Comparison of ENCODE assay signal across 8 cellular contexts in genomic region chr7:106659963-106660861, GRCh38. TPM values are rescaled to one million over a fixed set of nuclear protein-coding genes. Genes with fewer than 3 reads are reported as not detected.
DNase-seq lines count a peak whose midpoint lies in the region; ATAC-seq and TF ChIP-seq lines count a peak whose summit lies in the region.

No MANE protein-coding gene starts in this region.

- H3K36me3 Mint-ChIP-seq in chondrocyte (ENCODE audit: low read depth) = no peaks in the 10 kb centered on the region

- no peaks in the 10 kb centered on the region for H3K9me3 Mint-ChIP-seq in chondrocyte (ENCODE audit: low read depth)

- H3K27me3 Mint-ChIP-seq in chondrocyte (ENCODE audit: low read depth) = no peaks in the 10 kb centered on the region

- DNase-seq in A172 (ENCODE audit: low spot score) (peak; percentile 58), NCI-H2081 (lab: John Stamatoyannopoulos, UW) (peak; percentile 70 to 73), chondrocyte (ENCODE audit: low spot score) (peak; percentile 92), kidney tubule cell (ENCODE audit: low spot score) (peak; percentile 88)
- peak; percentile 50 for DNase-seq in activated CD4-positive, CD25-positive, alpha-beta regulatory T cell treated with anti-CD3 and anti-CD28 coated beads, Interleukin-2, amount 50 U/mL, for 16 hours (ENCODE audit: low read depth, low spot score)
- DNase-seq in stimulated activated CD4-positive, alpha-beta T cell treated with anti-CD3 and anti-CD28 coated beads, Interleukin-1b, Interleukin-23, amount 100 ng/mL, for 48 hours = peak; percentile 88

- H3K27ac Mint-ChIP-seq in chondrocyte (ENCODE audit: unreplicated experiment) = peak overlapping the region; percentile 54

- ATAC-seq in GM18499 (IDR thresholded peaks at IDR 0.05; ENCODE audit: insufficient read depth, unreplicated experiment) = peak; percentile 45
- peak; percentile 41 for ATAC-seq in HG02938 (IDR thresholded peaks at IDR 0.05; ENCODE audit: unreplicated experiment)

- H3K4me1 Mint-ChIP-seq in chondrocyte (ENCODE audit: low read depth) = peaks cover 34% of the 10 kb centered on the region

- peak overlapping the region; percentile 81 for H3K4me3 Mint-ChIP-seq in chondrocyte (ENCODE audit: unreplicated experiment)

- peak; percentile 90 for TF ChIP-seq CTCF in chondrocyte (IDR thresholded peaks at IDR 0.05)

RNA-seq across cellular contexts. Expression of gene CCDC71L, which starts 0.7 kb away (rescaled TPM):
- 20.6 TPM in 2 replicates for total RNA-seq in A172 (2014; rRNA removed; shearing (Covaris generic))
- 22.0 to 24.5 TPM (median 23.1 TPM) in 3 replicates for total RNA-seq in chondrocyte

Comparison
In these comparisons a context has a peak if more than half of its experiments do, and no peak if none do; other contexts are left out.
1. Peak in every context shown above with its lines: DNase-seq and ATAC-seq.